ENCODE assay signal across 26 cellular contexts in the genomic region with DNA sequence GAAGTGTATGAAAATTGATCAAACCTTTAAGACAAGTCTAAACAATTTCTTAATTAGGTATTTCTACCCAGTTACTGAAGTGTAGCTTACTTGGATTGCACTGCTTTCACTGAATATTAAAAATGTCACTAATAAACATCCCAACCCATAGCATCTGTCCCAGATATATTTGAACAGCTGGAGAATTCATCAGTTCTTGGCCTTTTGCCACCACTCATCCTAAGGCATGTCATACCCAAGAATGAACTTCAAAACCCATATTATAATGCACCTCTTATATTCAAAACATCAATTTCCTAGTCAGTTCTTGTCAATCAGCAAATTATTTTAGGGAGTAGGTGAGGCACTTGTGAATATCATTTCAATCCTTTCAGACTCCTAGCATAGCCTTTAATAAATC.
A peak's percentile ranks its signal among the peaks of the same experiment; 100 is the strongest.
DNase-seq lines count a peak whose midpoint lies in the region; ATAC-seq and TF ChIP-seq lines count a peak whose summit lies in the region.
"Had no signal": no experiment of that assay in that cellular context is flagged by ENCODE, and none has a peak within 500 bp of the region (broad histone marks: within the 10 kb centered on the region; RNA-seq: fewer than 3 reads in every experiment).

No MANE protein-coding gene starts in this region.

- peak overlapping the region; percentile 27 for H3K27ac Mint-ChIP-seq in endothelial cell (ENCODE audit: unreplicated experiment)
- no peak overlapping the region for H3K27ac Mint-ChIP-seq in activated CD8-positive, alpha-beta T cell treated with anti-CD3 and anti-CD28 coated beads for 36 hours
- H3K27ac Mint-ChIP-seq: activated CD4-positive, alpha-beta T cell treated with anti-CD3 and anti-CD28 coated beads, Interleukin-2, amount 10 ng/mL, durations not matched to agents 24 days and 14 days; activated naive CD4-positive, alpha-beta T cell treated with anti-CD3 and anti-CD28 coated beads, Interleukin-2, amount 10 ng/mL, durations not matched to agents 7 days and 5 days; activated T-helper 1 cell treated with anti-CD3 and anti-CD28 coated beads, Interleukin-12 subunit alpha, Interleukin-12 subunit beta, Interleukin-2, Interleukin-4 antibody, amounts not matched to agents 30 ng/mL and 10 ng/mL and 1 ng/mL, durations not matched to agents 14 hours and 24 hours and 36 hours; CD14-positive monocyte had no signal

- H3K4me3 Mint-ChIP-seq in endothelial cell (ENCODE audit: unreplicated experiment), result no peak overlapping the region
- no peak overlapping the region for H3K4me3 Mint-ChIP-seq in activated CD8-positive, alpha-beta T cell treated with anti-CD3 and anti-CD28 coated beads for 36 hours
- H3K4me3 Mint-ChIP-seq: activated CD4-positive, alpha-beta T cell treated with anti-CD3 and anti-CD28 coated beads, Interleukin-2, amount 10 ng/mL, durations not matched to agents 24 days and 14 days; activated naive CD4-positive, alpha-beta T cell treated with anti-CD3 and anti-CD28 coated beads, Interleukin-2, amount 10 ng/mL, durations not matched to agents 7 days and 5 days; activated T-helper 1 cell treated with anti-CD3 and anti-CD28 coated beads, Interleukin-12 subunit alpha, Interleukin-12 subunit beta, Interleukin-2, Interleukin-4 antibody, amounts not matched to agents 30 ng/mL and 10 ng/mL and 1 ng/mL, durations not matched to agents 14 hours and 24 hours and 36 hours; brain; CD14-positive monocyte; nephron had no signal

- POLR2A ChIA-PET in activated CD8-positive, alpha-beta T cell treated with anti-CD3 and anti-CD28 coated beads for 36 hours (lab: Charles Lee), result no interaction called here

- CTCF ChIA-PET in activated CD8-positive, alpha-beta T cell treated with anti-CD3 and anti-CD28 coated beads for 36 hours (lab: Charles Lee), result no interaction called here

- H3K27me3 Mint-ChIP-seq in endothelial cell (ENCODE audit: unreplicated experiment), result peaks cover 2% of the 10 kb centered on the region
- H3K27me3 Mint-ChIP-seq in activated CD8-positive, alpha-beta T cell treated with anti-CD3 and anti-CD28 coated beads for 36 hours, result no peaks in the 10 kb centered on the region
- H3K27me3 Mint-ChIP-seq: activated CD4-positive, alpha-beta T cell treated with anti-CD3 and anti-CD28 coated beads, Interleukin-2, amount 10 ng/mL, durations not matched to agents 24 days and 14 days; activated naive CD4-positive, alpha-beta T cell treated with anti-CD3 and anti-CD28 coated beads, Interleukin-2, amount 10 ng/mL, durations not matched to agents 7 days and 5 days; brain had no signal

- peaks cover 48% of the 10 kb centered on the region for H3K4me1 Mint-ChIP-seq in endothelial cell (ENCODE audit: unreplicated experiment)
- H3K4me1 Mint-ChIP-seq in activated CD8-positive, alpha-beta T cell treated with anti-CD3 and anti-CD28 coated beads for 36 hours (ENCODE audit: low read depth), result no peaks in the 10 kb centered on the region
- H3K4me1 Mint-ChIP-seq: activated CD4-positive, alpha-beta T cell treated with anti-CD3 and anti-CD28 coated beads, Interleukin-2, amount 10 ng/mL, durations not matched to agents 24 days and 14 days; activated naive CD4-positive, alpha-beta T cell treated with anti-CD3 and anti-CD28 coated beads, Interleukin-2, amount 10 ng/mL, durations not matched to agents 7 days and 5 days; CD14-positive monocyte had no signal

- no peaks in the 10 kb centered on the region for H3K9me3 Mint-ChIP-seq in endothelial cell (ENCODE audit: unreplicated experiment)
- no peaks in the 10 kb centered on the region for H3K9me3 Mint-ChIP-seq in activated CD8-positive, alpha-beta T cell treated with anti-CD3 and anti-CD28 coated beads for 36 hours
- H3K9me3 Mint-ChIP-seq: activated CD4-positive, alpha-beta T cell treated with anti-CD3 and anti-CD28 coated beads, Interleukin-2, amount 10 ng/mL, durations not matched to agents 24 days and 14 days; activated naive CD4-positive, alpha-beta T cell treated with anti-CD3 and anti-CD28 coated beads, Interleukin-2, amount 10 ng/mL, durations not matched to agents 7 days and 5 days; activated T-helper 1 cell treated with anti-CD3 and anti-CD28 coated beads, Interleukin-12 subunit alpha, Interleukin-12 subunit beta, Interleukin-2, Interleukin-4 antibody, amounts not matched to agents 30 ng/mL and 10 ng/mL and 1 ng/mL, durations not matched to agents 14 hours and 24 hours and 36 hours; CD14-positive monocyte; nephron had no signal

- no peak for TF ChIP-seq CTCF in endothelial cell (IDR thresholded peaks at IDR 0.05; ENCODE audit: unreplicated experiment)
- TF ChIP-seq CTCF in activated CD8-positive, alpha-beta T cell treated with anti-CD3 and anti-CD28 coated beads for 36 hours (IDR thresholded peaks at IDR 0.05), result no peak

- intact Hi-C loops in activated CD8-positive, alpha-beta T cell treated with anti-CD3 and anti-CD28 coated beads for 36 hours (cut with micrococcal nuclease), result no loop called here

- H3K36me3 Mint-ChIP-seq in endothelial cell (ENCODE audit: low read depth, unreplicated experiment), result no peaks in the 10 kb centered on the region
- no peaks in the 10 kb centered on the region for H3K36me3 Mint-ChIP-seq in activated CD8-positive, alpha-beta T cell treated with anti-CD3 and anti-CD28 coated beads for 36 hours (ENCODE audit: low read depth)
- H3K36me3 Mint-ChIP-seq: activated naive CD4-positive, alpha-beta T cell treated with anti-CD3 and anti-CD28 coated beads, Interleukin-2, amount 10 ng/mL, durations not matched to agents 7 days and 5 days; CD14-positive monocyte had no signal

- no peak for ATAC-seq in activated CD8-positive, alpha-beta T cell treated with anti-CD3 and anti-CD28 coated beads for 36 hours
- no peak for ATAC-seq in HG03045 (IDR thresholded peaks at IDR 0.05; ENCODE audit: unreplicated experiment)
- ATAC-seq: foreskin keratinocyte, heart left ventricle, Panc1 had no signal

- DNase-seq in DMS53 (lab: John Stamatoyannopoulos, UW) (peak; percentile 80), HT-29 (ENCODE audit: low spot score) (peak; percentile 13), NCI-H446 treated with DMSO at 0.1 percent for 48 hours (lab: John Stamatoyannopoulos, UW) (peak; percentile 64), endothelial cell (ENCODE audit: low spot score) (no peak), activated gamma-delta T cell (lab: John Stamatoyannopoulos, UW) (no peak)
- no peak for DNase-seq in activated CD8-positive, alpha-beta T cell treated with anti-CD3 and anti-CD28 coated beads for 36 hours
- DNase-seq in stimulated activated CD8-positive, alpha-beta memory T cell treated with anti-CD3 and anti-CD28 coated beads, Interleukin-4, amount 100 ng/mL, for 48 hours, result no peak
- DNase-seq: activated CD4-positive, alpha-beta T cell treated with anti-CD3 and anti-CD28 coated beads, Interleukin-2, amount 10 ng/mL, durations not matched to agents 24 days and 14 days; activated naive CD4-positive, alpha-beta T cell treated with anti-CD3 and anti-CD28 coated beads, Interleukin-2, amount 10 ng/mL, durations not matched to agents 7 days and 5 days; erythroblast; foreskin keratinocyte; GOT3; heart left ventricle; NCI-H2227 treated with DMSO at 0.1 percent for 48 hours; NK-92 treated with Interleukin-12 subunit alpha and Interleukin-12 subunit beta, amount 100 ng/mL, for 24 hours; stimulated activated CD4-positive, alpha-beta T cell treated with anti-CD3 and anti-CD28 coated beads, Interleukin-1b, Interleukin-23, amount 100 ng/mL, for 48 hours; stomach; T1000; tibial artery; WERI-Rb-1 had no signal

Comparison
In these comparisons a context has a peak if more than half of its experiments do, and no peak if none do; other contexts are left out.
1. DNase-seq: peak in DMS53 (single experiment), HT-29 (single experiment) and NCI-H446 treated with DMSO at 0.1 percent for 48 hours (single experiment); none in endothelial cell (single experiment), activated gamma-delta T cell (single experiment), activated CD8-positive, alpha-beta T cell treated with anti-CD3 and anti-CD28 coated beads for 36 hours (single experiment) and stimulated activated CD8-positive, alpha-beta memory T cell treated with anti-CD3 and anti-CD28 coated beads, Interleukin-4, amount 100 ng/mL, for 48 hours (single experiment).